In genomic region chr3:190149830-190150619, GRCh38 we compare ENCODE assay signal across 9 cellular contexts. TPM values are rescaled to one million over a fixed set of nuclear protein-coding genes. Genes with fewer than 3 reads are reported as not detected.
DNase-seq lines count a peak whose midpoint lies in the region; ATAC-seq and TF ChIP-seq lines count a peak whose summit lies in the region.
"Not testable (repeated sequence)": the region's sequence is repeated elsewhere in the genome, so short reads cannot be mapped to it uniquely, and the experiment has no call there.
"Had no signal": no experiment of that assay in that cellular context is flagged by ENCODE, and none has a peak within 500 bp of the region (broad histone marks: within the 10 kb centered on the region; RNA-seq: fewer than 3 reads in every experiment).

No MANE protein-coding gene starts in this region.

- intact Hi-C loops in colonic mucosa (cut with DNase I); left colon (cut with DNase I, micrococcal nuclease); transverse colon (cut with DNase I; ENCODE audit: low total_unique reads): not testable (repeated sequence)

- not testable (repeated sequence) for TF ChIP-seq EP300 in transverse colon (IDR thresholded peaks at IDR 0.05; ENCODE audit: low read depth)

- H3K36me3 ChIP-seq in HUES48 (ENCODE audit: control insufficient read depth, insufficient read depth, low read length); NT2/D1 (ENCODE audit: insufficient read depth, insufficient read length, low read length); colonic mucosa; iPS-15b (ENCODE audit: control insufficient read depth, insufficient read depth, low read length); mucosa of rectum (ENCODE audit: control insufficient read depth in 2 of 2, insufficient read depth in 2 of 2, low read length in 2 of 2); transverse colon: not testable (repeated sequence)

- in situ Hi-C loops in transverse colon (cut with MboI; ENCODE audit: low pct_ligation_motif_present in 1 of 4, low pct_unique_long_range_greater_than_20kb in 1 of 4, low sequenced_read_pairs in 3 of 4) = not testable (repeated sequence)

- H3K27me3 ChIP-seq in HUES48 (ENCODE audit: control insufficient read depth, insufficient read depth, low read length); NT2/D1 (ENCODE audit: insufficient read depth, insufficient read length); colonic mucosa; iPS-15b (ENCODE audit: control insufficient read depth, insufficient read depth, low read length); mucosa of rectum (ENCODE audit: control insufficient read depth in 2 of 2, insufficient read depth in 2 of 2, low read length in 2 of 2); transverse colon: not testable (repeated sequence)

- not testable (repeated sequence) for TF ChIP-seq CTCF in colonic mucosa (IDR thresholded peaks at IDR 0.05); transverse colon (IDR thresholded peaks at IDR 0.05)

- H3K4me1 ChIP-seq in HUES48 (ENCODE audit: control insufficient read depth, insufficient read depth, low read length); NT2/D1 (ENCODE audit: insufficient read depth, insufficient read length); colonic mucosa; iPS-15b (ENCODE audit: control insufficient read depth, insufficient read depth, low read length): not testable (repeated sequence)
- peaks cover 7 to 10% of the 10 kb centered on the region in 2 donors for H3K4me1 ChIP-seq in mucosa of rectum (ENCODE audit: control insufficient read depth in 2 of 2, insufficient read depth in 2 of 2, low read length in 2 of 2)
- peaks cover 0 to 21% (median 12%) of the 10 kb centered on the region in 4 donors for H3K4me1 ChIP-seq in transverse colon

- not testable (repeated sequence) for H3K9ac ChIP-seq in HUES48 (ENCODE audit: low read depth, low read length); NT2/D1 (ENCODE audit: insufficient read length, low read depth); colonic mucosa (ENCODE audit: low read depth in 2 of 2, low read length in 2 of 2); iPS-15b (ENCODE audit: low read depth, low read length); mucosa of rectum (ENCODE audit: low read depth in 1 of 2, low read length in 2 of 2)

- not testable (repeated sequence) for H3K9me3 ChIP-seq in HUES48 (ENCODE audit: control insufficient read depth, insufficient read depth, low read length); NT2/D1 (ENCODE audit: insufficient read depth, low read length); colonic mucosa; iPS-15b (ENCODE audit: control insufficient read depth, insufficient read depth, low read length); mucosa of rectum (ENCODE audit: control insufficient read depth in 2 of 2, low read length in 2 of 2); transverse colon

- H3K27ac ChIP-seq in HUES48 (ENCODE audit: low read depth, low read length) = peak overlapping the region; percentile 87
- H3K27ac ChIP-seq in colonic mucosa = peak overlapping the region; percentile 63
- peak overlapping the region; percentile 44 to 53 for H3K27ac ChIP-seq in mucosa of rectum (ENCODE audit: low read depth in 2 of 2, low read length in 2 of 2)
- peak overlapping the region; percentile 30 to 67 (median 59) for H3K27ac ChIP-seq in transverse colon

- not testable (repeated sequence) for TF ChIP-seq POLR2A in transverse colon (IDR thresholded peaks at IDR 0.05)

- 82 to 85% methylated on average over 4 to 6 of the region's 6 CpGs for WGBS in transverse colon (ENCODE audit: low coverage in 1 of 2), 2 donors

- DNase-seq in NT2/D1 (ENCODE audit: low read depth, low spot score); colonic mucosa; left colon; transverse colon: not testable (repeated sequence)

- H3K4me3 ChIP-seq in HUES48 (ENCODE audit: low read depth, low read length); colonic mucosa; mucosa of rectum (ENCODE audit: low read length in 2 of 2); transverse colon: not testable (repeated sequence)
- peak overlapping the region; percentile 3 for H3K4me3 ChIP-seq in NT2/D1 (ENCODE audit: insufficient read length, low read depth)
- peak overlapping the region; percentile 1 for H3K4me3 ChIP-seq in iPS-15b (ENCODE audit: low read depth, low read length)

- ATAC-seq in left colon = peak; percentile 63

RNA-seq across cellular contexts. Expression of gene P3H2, which starts 29.3 kb away (rescaled TPM):
- total RNA-seq in colonic mucosa (10 to 100 TPM; 14.6 to 22.2 TPM), left colon (10 to 100 TPM; 39.5 to 46.4 TPM), transverse colon (100 to 1,000 TPM in 1 of 4 donors, 10 to 100 TPM in 3; 26.6 to 153 (median 54.3) TPM)
- total RNA-seq: CD4-positive, CD25-positive, alpha-beta regulatory T cell; CD8-positive, alpha-beta memory T cell had no signal
